Comparison of ENCODE assay signal across 24 cellular contexts in genomic region chr3:10935846-10936631, GRCh38. TPM values are rescaled to one million over a fixed set of nuclear protein-coding genes. Genes with fewer than 3 reads are reported as not detected.
"Had no signal": no experiment of that assay in that cellular context is flagged by ENCODE, and none has a peak within 500 bp of the region (broad histone marks: within the 10 kb centered on the region; RNA-seq: fewer than 3 reads in every experiment).

No MANE protein-coding gene starts in this region.

- H3K36me3 ChIP-seq: ascending aorta, suprapubic skin, transverse colon had no signal

- H3K27me3 ChIP-seq: ascending aorta, suprapubic skin, transverse colon had no signal

- H3K9me3 Mint-ChIP-seq: activated B cell treated with CpG ODN at 0.5 μM for 24 hours; activated CD4-positive, alpha-beta memory T cell treated with anti-CD3 and anti-CD28 coated beads, Interleukin-2, amount 10 ng/mL, durations not matched to agents 7 days and 5 days; dendritic cell treated with granulocyte-macrophage colony-stimulating factor and Interleukin-4, amounts not matched to agents 40 ng/mL and 50 ng/mL, for 4 days; mesothelial cell of epicardium; neural crest cell; stimulated activated naive CD8-positive, alpha-beta T cell treated with anti-CD3 and anti-CD28 coated beads, Interleukin-15, amount 100 ng/mL, for 72 hours; T-cell had no signal

- H3K4me1 ChIP-seq: ascending aorta, transverse colon had no signal

- H3K27ac Mint-ChIP-seq: activated B cell treated with CpG ODN at 0.5 μM for 24 hours; activated CD4-positive, alpha-beta memory T cell treated with anti-CD3 and anti-CD28 coated beads, Interleukin-2, amount 10 ng/mL, durations not matched to agents 7 days and 5 days; activated CD8-positive, alpha-beta memory T cell treated with anti-CD3 and anti-CD28 coated beads, Interleukin-2, amount 10 ng/mL, durations not matched to agents 7 days and 5 days; dendritic cell treated with granulocyte-macrophage colony-stimulating factor and Interleukin-4, amounts not matched to agents 40 ng/mL and 50 ng/mL, for 4 days; mesothelial cell of epicardium; progenitor cell of endocrine pancreas; stimulated activated naive CD8-positive, alpha-beta T cell treated with anti-CD3 and anti-CD28 coated beads, Interleukin-15, amount 100 ng/mL, for 72 hours; T-cell had no signal

- DNase-seq: activated B cell treated with CpG ODN at 0.5 μM for 24 hours; activated CD4-positive, alpha-beta memory T cell treated with anti-CD3 and anti-CD28 coated beads, Interleukin-2, amount 10 ng/mL, durations not matched to agents 7 days and 5 days; activated CD4-positive, alpha-beta T cell treated with anti-CD3 and anti-CD28 coated beads for 4 hours; activated CD8-positive, alpha-beta memory T cell treated with anti-CD3 and anti-CD28 coated beads, Interleukin-2, amount 10 ng/mL, durations not matched to agents 7 days and 5 days; activated naive CD4-positive, alpha-beta T cell treated with Interleukin-2 at 50 U/mL for 16 hours; cerebellar nuclear complex; effector CD8-positive, alpha-beta T cell; foreskin fibroblast; hypothalamus; islet precursor cell; stimulated activated CD4-positive, alpha-beta T cell treated with anti-CD3 and anti-CD28 coated beads, Interleukin-15, amount 100 ng/mL, for 24 hours; stimulated activated CD4-positive, alpha-beta T cell treated with anti-CD3 and anti-CD28 coated beads, Interleukin-4, amount 100 ng/mL, for 1 hour; stimulated activated naive CD8-positive, alpha-beta T cell treated with anti-CD3 and anti-CD28 coated beads, Interleukin-15, amount 100 ng/mL, for 72 hours; T-cell; transverse colon had no signal

- H3K27me3 Mint-ChIP-seq: activated CD4-positive, alpha-beta memory T cell treated with anti-CD3 and anti-CD28 coated beads, Interleukin-2, amount 10 ng/mL, durations not matched to agents 7 days and 5 days; activated CD8-positive, alpha-beta memory T cell treated with anti-CD3 and anti-CD28 coated beads, Interleukin-2, amount 10 ng/mL, durations not matched to agents 7 days and 5 days had no signal

- H3K4me3 ChIP-seq: ascending aorta, lung, skin epidermis, suprapubic skin, transverse colon had no signal

- H3K27ac ChIP-seq: ascending aorta, suprapubic skin, transverse colon had no signal

- ATAC-seq: activated CD8-positive, alpha-beta memory T cell treated with anti-CD3 and anti-CD28 coated beads, Interleukin-2, amount 10 ng/mL, durations not matched to agents 7 days and 5 days; left lobe of liver; stimulated activated naive CD8-positive, alpha-beta T cell treated with anti-CD3 and anti-CD28 coated beads, Interleukin-15, amount 100 ng/mL, for 72 hours; T-cell had no signal

- H3K36me3 Mint-ChIP-seq: activated CD8-positive, alpha-beta memory T cell treated with anti-CD3 and anti-CD28 coated beads, Interleukin-2, amount 10 ng/mL, durations not matched to agents 7 days and 5 days; mesothelial cell of epicardium; T-cell had no signal

- H3K9me3 ChIP-seq: ascending aorta, suprapubic skin, transverse colon had no signal

- H3K4me3 Mint-ChIP-seq: activated B cell treated with CpG ODN at 0.5 μM for 24 hours; activated CD4-positive, alpha-beta memory T cell treated with anti-CD3 and anti-CD28 coated beads, Interleukin-2, amount 10 ng/mL, durations not matched to agents 7 days and 5 days; activated CD8-positive, alpha-beta memory T cell treated with anti-CD3 and anti-CD28 coated beads, Interleukin-2, amount 10 ng/mL, durations not matched to agents 7 days and 5 days; dendritic cell treated with granulocyte-macrophage colony-stimulating factor and Interleukin-4, amounts not matched to agents 40 ng/mL and 50 ng/mL, for 4 days; mesothelial cell of epicardium; neural crest cell; stimulated activated naive CD8-positive, alpha-beta T cell treated with anti-CD3 and anti-CD28 coated beads, Interleukin-15, amount 100 ng/mL, for 72 hours; T-cell had no signal

- H3K4me1 Mint-ChIP-seq: activated B cell treated with CpG ODN at 0.5 μM for 24 hours; activated CD4-positive, alpha-beta memory T cell treated with anti-CD3 and anti-CD28 coated beads, Interleukin-2, amount 10 ng/mL, durations not matched to agents 7 days and 5 days; activated CD8-positive, alpha-beta memory T cell treated with anti-CD3 and anti-CD28 coated beads, Interleukin-2, amount 10 ng/mL, durations not matched to agents 7 days and 5 days; mesothelial cell of epicardium; stimulated activated naive CD8-positive, alpha-beta T cell treated with anti-CD3 and anti-CD28 coated beads, Interleukin-15, amount 100 ng/mL, for 72 hours; T-cell had no signal

RNA-seq across cellular contexts. Expression of gene SLC6A1, which starts 56.5 kb away (rescaled TPM):
- total RNA-seq: activated B cell treated with CpG ODN at 0.5 μM for 24 hours; activated CD4-positive, alpha-beta memory T cell treated with anti-CD3 and anti-CD28 coated beads, Interleukin-2, amount 10 ng/mL, durations not matched to agents 7 days and 5 days; activated CD8-positive, alpha-beta memory T cell treated with anti-CD3 and anti-CD28 coated beads, Interleukin-2, amount 10 ng/mL, durations not matched to agents 7 days and 5 days; mesothelial cell of epicardium; progenitor cell of endocrine pancreas had no signal
